In genomic region chr16:56192971-56193936, GRCh38 we compare ENCODE assay signal across 9 cellular contexts. TPM values are rescaled to one million over a fixed set of nuclear protein-coding genes. Genes with fewer than 3 reads are reported as not detected.
A peak's percentile ranks its signal among the peaks of the same experiment; 100 is the strongest.
DNase-seq lines count a peak whose midpoint lies in the region; ATAC-seq and FAIRE-seq lines count a peak whose summit lies in the region.
"Had no signal": no experiment of that assay in that cellular context is flagged by ENCODE, and none has a peak within 500 bp of the region (broad histone marks: within the 10 kb centered on the region; RNA-seq: fewer than 3 reads in every experiment).

No MANE protein-coding gene starts in this region.

- H3K27ac Mint-ChIP-seq in activated naive CD4-positive, alpha-beta T cell treated with anti-CD3 and anti-CD28 coated beads, Interleukin-2, amount 10 ng/mL, durations not matched to agents 7 days and 5 days = peak overlapping the region; percentile 12
- peak overlapping the region; percentile 8 for H3K27ac Mint-ChIP-seq in T-helper 17 cell

- peaks cover 90% of the 10 kb centered on the region for H3K27me3 Mint-ChIP-seq in activated naive CD4-positive, alpha-beta T cell treated with anti-CD3 and anti-CD28 coated beads, Interleukin-2, amount 10 ng/mL, durations not matched to agents 7 days and 5 days
- H3K27me3 Mint-ChIP-seq in T-helper 17 cell = peaks cover 4% of the 10 kb centered on the region

- CTCF ChIA-PET in activated naive CD4-positive, alpha-beta T cell treated with anti-CD3 and anti-CD28 coated beads, Interleukin-2, amount 10 ng/mL, durations not matched to agents 7 days and 5 days (lab: Charles Lee) = no interaction called here

- FAIRE-seq in small intestine (lab: Jason Lieb, UNC) = no peak

- no peak overlapping the region for H3K27ac ChIP-seq in iPS-20b (ENCODE audit: low read length)
- H3K27ac ChIP-seq in small intestine (ENCODE audit: low read depth in 1 of 2, low read length in 1 of 2) = no peak overlapping the region

- H3K9me3 ChIP-seq in T-helper 17 cell (ENCODE audit: control insufficient read depth, low read length, poor library complexity, severe bottlenecking) (no peaks in the 10 kb centered on the region), iPS-20b (ENCODE audit: insufficient read depth, low read depth, low read length) (no peaks in the 10 kb centered on the region), small intestine (ENCODE audit: control insufficient read depth, low read depth) (no peaks in the 10 kb centered on the region)

- ATAC-seq in T-helper 17 cell (no peak), GM19035 (IDR thresholded peaks at IDR 0.05; ENCODE audit: unreplicated experiment) (no peak), GM18861 (IDR thresholded peaks at IDR 0.05; ENCODE audit: unreplicated experiment) (no peak)

- H3K4me1 ChIP-seq in iPS-20b (ENCODE audit: insufficient read depth, low read length) = peaks cover 41% of the 10 kb centered on the region; the same call in 1 of the 2 replicates
- peaks cover 0 to 5% of the 10 kb centered on the region in 2 donors for H3K4me1 ChIP-seq in small intestine (ENCODE audit: control insufficient read depth in 2 of 2, insufficient read depth in 1 of 2, low read depth in 1 of 2, low read length in 1 of 2)

- 18 to 22% (median 21%) methylated on average over 32 to 33 of the region's 33 CpGs for WGBS in small intestine, 3 donors

- peaks cover 51% of the 10 kb centered on the region for H3K27me3 ChIP-seq in iPS-20b (ENCODE audit: insufficient read depth, low read length)
- peaks cover 0 to 17% of the 10 kb centered on the region in 2 donors for H3K27me3 ChIP-seq in small intestine (ENCODE audit: control insufficient read depth in 2 of 2, insufficient read depth in 2 of 2, low read length in 2 of 2)

- peaks cover 7% of the 10 kb centered on the region for H3K36me3 Mint-ChIP-seq in activated naive CD4-positive, alpha-beta T cell treated with anti-CD3 and anti-CD28 coated beads, Interleukin-2, amount 10 ng/mL, durations not matched to agents 7 days and 5 days
- no peaks in the 10 kb centered on the region for H3K36me3 Mint-ChIP-seq in T-helper 17 cell (ENCODE audit: low read depth)

- peaks cover 37% of the 10 kb centered on the region for H3K4me1 Mint-ChIP-seq in activated naive CD4-positive, alpha-beta T cell treated with anti-CD3 and anti-CD28 coated beads, Interleukin-2, amount 10 ng/mL, durations not matched to agents 7 days and 5 days
- peaks cover 20% of the 10 kb centered on the region for H3K4me1 Mint-ChIP-seq in T-helper 17 cell

- no peaks in the 10 kb centered on the region for H3K9me3 Mint-ChIP-seq in activated naive CD4-positive, alpha-beta T cell treated with anti-CD3 and anti-CD28 coated beads, Interleukin-2, amount 10 ng/mL, durations not matched to agents 7 days and 5 days

- H3K36me3 ChIP-seq in iPS-20b (ENCODE audit: insufficient read depth, low read depth, low read length) = no peaks in the 10 kb centered on the region
- H3K36me3 ChIP-seq in small intestine (ENCODE audit: control insufficient read depth in 2 of 2, insufficient read depth in 2 of 2, low read length in 2 of 2) = no peaks in the 10 kb centered on the region

- H3K4me3 Mint-ChIP-seq in activated naive CD4-positive, alpha-beta T cell treated with anti-CD3 and anti-CD28 coated beads, Interleukin-2, amount 10 ng/mL, durations not matched to agents 7 days and 5 days = peak overlapping the region; percentile 73
- peak overlapping the region; percentile 83 for H3K4me3 Mint-ChIP-seq in T-helper 17 cell

- H3K4me3 ChIP-seq in iPS-20b (ENCODE audit: low read length) = peak overlapping the region; percentile 72
- peak overlapping the region in 1 of 2 donors; percentile 74 for H3K4me3 ChIP-seq in small intestine (ENCODE audit: low read depth in 1 of 2, low read length in 2 of 2)

- no peak for DNase-seq in activated naive CD4-positive, alpha-beta T cell treated with anti-CD3 and anti-CD28 coated beads, Interleukin-2, amount 10 ng/mL, durations not matched to agents 7 days and 5 days
- no peak for DNase-seq in activated naive CD4-positive, alpha-beta T cell treated with anti-CD3 and anti-CD28 coated beads, Interleukin-2, amount 50 U/mL, for 16 hours
- DNase-seq in T-helper 17 cell = no peak
- peak; percentile 48 for DNase-seq in superior temporal gyrus (ENCODE audit: extremely low spot score)
- no peak for DNase-seq in small intestine

- H3K9ac ChIP-seq in iPS-20b (ENCODE audit: low read depth, low read length) = no peak overlapping the region

RNA-seq across cellular contexts. Expression of gene GNAO1, which starts 2.0 kb away (rescaled TPM):
- 1 to 10 TPM; 7.0 to 7.2 TPM for total RNA-seq in T-helper 17 cell
- polyA plus RNA-seq in small intestine = 1 to 10 TPM in 1 of 3 donors, under 1 TPM in 2; 0.81 to 8.2 (median 0.89) TPM
- total RNA-seq: pulmonary artery endothelial cell had no signal
